1 cellular context compared by ENCODE assay signal in the genomic region with DNA sequence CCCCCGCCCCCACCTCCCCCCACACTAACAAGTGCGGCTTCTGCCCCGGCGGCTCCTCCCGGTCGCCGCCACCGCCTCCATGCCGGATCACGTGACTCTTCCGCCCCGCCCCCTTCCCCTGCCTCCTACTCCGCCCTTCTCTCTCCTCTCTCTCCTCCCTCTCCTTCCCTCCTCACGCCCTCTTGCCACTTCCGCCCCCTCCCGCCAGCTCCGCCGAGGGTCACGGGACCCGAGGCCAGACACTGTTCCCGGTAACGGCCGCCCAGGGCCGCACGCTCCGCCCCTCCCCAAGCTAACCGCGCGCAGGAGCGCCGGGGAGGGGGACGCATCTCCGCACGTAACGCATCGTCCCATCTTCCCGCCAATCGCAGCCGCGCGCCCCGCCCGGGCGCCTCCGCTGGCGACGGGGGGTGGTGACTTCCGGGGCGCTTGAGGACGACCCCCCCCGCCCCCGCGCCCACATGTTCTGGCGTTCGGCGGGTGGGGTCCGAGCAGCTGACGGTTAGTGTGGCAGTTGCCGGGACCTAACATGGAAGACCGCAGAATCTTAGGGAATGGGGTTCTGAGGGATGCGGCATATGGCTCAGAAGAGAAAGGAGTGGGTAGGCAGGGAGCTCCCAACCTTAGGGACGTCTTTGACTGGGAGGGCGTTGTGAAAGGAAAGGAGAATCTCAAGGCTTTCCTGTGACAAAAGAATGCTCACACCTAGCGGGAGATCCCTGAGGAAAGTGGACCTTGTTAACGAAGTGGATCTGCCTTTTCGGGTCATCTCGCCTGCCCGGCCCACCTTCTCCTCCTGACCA.
TF ChIP-seq lines count a peak whose summit lies in the region.

A gene with protein sequence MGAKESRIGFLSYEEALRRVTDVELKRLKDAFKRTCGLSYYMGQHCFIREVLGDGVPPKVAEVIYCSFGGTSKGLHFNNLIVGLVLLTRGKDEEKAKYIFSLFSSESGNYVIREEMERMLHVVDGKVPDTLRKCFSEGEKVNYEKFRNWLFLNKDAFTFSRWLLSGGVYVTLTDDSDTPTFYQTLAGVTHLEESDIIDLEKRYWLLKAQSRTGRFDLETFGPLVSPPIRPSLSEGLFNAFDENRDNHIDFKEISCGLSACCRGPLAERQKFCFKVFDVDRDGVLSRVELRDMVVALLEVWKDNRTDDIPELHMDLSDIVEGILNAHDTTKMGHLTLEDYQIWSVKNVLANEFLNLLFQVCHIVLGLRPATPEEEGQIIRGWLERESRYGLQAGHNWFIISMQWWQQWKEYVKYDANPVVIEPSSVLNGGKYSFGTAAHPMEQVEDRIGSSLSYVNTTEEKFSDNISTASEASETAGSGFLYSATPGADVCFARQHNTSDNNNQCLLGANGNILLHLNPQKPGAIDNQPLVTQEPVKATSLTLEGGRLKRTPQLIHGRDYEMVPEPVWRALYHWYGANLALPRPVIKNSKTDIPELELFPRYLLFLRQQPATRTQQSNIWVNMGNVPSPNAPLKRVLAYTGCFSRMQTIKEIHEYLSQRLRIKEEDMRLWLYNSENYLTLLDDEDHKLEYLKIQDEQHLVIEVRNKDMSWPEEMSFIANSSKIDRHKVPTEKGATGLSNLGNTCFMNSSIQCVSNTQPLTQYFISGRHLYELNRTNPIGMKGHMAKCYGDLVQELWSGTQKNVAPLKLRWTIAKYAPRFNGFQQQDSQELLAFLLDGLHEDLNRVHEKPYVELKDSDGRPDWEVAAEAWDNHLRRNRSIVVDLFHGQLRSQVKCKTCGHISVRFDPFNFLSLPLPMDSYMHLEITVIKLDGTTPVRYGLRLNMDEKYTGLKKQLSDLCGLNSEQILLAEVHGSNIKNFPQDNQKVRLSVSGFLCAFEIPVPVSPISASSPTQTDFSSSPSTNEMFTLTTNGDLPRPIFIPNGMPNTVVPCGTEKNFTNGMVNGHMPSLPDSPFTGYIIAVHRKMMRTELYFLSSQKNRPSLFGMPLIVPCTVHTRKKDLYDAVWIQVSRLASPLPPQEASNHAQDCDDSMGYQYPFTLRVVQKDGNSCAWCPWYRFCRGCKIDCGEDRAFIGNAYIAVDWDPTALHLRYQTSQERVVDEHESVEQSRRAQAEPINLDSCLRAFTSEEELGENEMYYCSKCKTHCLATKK (N-terminal part only) (minus strand): TSS at position 92 of the 803 bp plus-strand sequence. CDS start 194 bp downstream, outside the sequence.

TF ChIP-seq in K562, 482 proteins besides CTCF, POLR2A, EP300 and RAD21 (continued from another document):
- TF ChIP-seq, protein P1, sequence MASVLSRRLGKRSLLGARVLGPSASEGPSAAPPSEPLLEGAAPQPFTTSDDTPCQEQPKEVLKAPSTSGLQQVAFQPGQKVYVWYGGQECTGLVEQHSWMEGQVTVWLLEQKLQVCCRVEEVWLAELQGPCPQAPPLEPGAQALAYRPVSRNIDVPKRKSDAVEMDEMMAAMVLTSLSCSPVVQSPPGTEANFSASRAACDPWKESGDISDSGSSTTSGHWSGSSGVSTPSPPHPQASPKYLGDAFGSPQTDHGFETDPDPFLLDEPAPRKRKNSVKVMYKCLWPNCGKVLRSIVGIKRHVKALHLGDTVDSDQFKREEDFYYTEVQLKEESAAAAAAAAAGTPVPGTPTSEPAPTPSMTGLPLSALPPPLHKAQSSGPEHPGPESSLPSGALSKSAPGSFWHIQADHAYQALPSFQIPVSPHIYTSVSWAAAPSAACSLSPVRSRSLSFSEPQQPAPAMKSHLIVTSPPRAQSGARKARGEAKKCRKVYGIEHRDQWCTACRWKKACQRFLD (CRISPR knock-in tag; IDR thresholded peaks at IDR 0.05) = peak; percentile 92
- TF ChIP-seq, protein P2, sequence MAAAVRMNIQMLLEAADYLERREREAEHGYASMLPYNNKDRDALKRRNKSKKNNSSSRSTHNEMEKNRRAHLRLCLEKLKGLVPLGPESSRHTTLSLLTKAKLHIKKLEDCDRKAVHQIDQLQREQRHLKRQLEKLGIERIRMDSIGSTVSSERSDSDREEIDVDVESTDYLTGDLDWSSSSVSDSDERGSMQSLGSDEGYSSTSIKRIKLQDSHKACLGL (CRISPR knock-in tag; IDR thresholded peaks at IDR 0.05; ENCODE audit: borderline replicate concordance, poor library complexity, severe bottlenecking) = peak; percentile 65
- TF ChIP-seq SOX6 (IDR thresholded peaks at IDR 0.05) (peak; percentile 84), CTBP1 (IDR thresholded peaks at IDR 0.05; ENCODE audit: borderline replicate concordance) (peak; percentile 96), TBP (optimal IDR thresholded peaks at IDR 0.05; ENCODE audit: low read depth, low read length) (peak; percentile 67), MXI1 (IDR thresholded peaks at IDR 0.05; ENCODE audit: low read depth, low read length) (peak; percentile 91), ZNF778 (CRISPR knock-in tag; IDR thresholded peaks at IDR 0.05) (no peak), SMARCA5 (IDR thresholded peaks at IDR 0.05) (no peak), SMARCA4 (IDR thresholded peaks at IDR 0.05) (no peak), NCOR1 (IDR thresholded peaks at IDR 0.05) (peak; percentile 87), SMAD3 (CRISPR knock-in tag; conservative IDR thresholded peaks at IDR 0.05) (0 out of 2 replicates have a peak, but pooled peaks have one; percentile 13), CAMTA2 (CRISPR knock-in tag; conservative IDR thresholded peaks at IDR 0.05) (no peak), XRCC4 (IDR thresholded peaks at IDR 0.05; ENCODE audit: extremely low read depth, insufficient read depth, insufficient read length) (no peak), MTA1 (IDR thresholded peaks at IDR 0.05; ENCODE audit: borderline replicate concordance) (no peak), ZNF830 (CRISPR knock-in tag; IDR thresholded peaks at IDR 0.05) (0 out of 2 replicates have a peak, but pooled peaks have one; percentile 11), ETS1 (conservative IDR thresholded peaks at IDR 0.05; ENCODE audit: control insufficient read depth, low read depth, low read length) (peak; percentile 78; the same call in 1 of the 2 replicates)
- TF ChIP-seq, protein P3, sequence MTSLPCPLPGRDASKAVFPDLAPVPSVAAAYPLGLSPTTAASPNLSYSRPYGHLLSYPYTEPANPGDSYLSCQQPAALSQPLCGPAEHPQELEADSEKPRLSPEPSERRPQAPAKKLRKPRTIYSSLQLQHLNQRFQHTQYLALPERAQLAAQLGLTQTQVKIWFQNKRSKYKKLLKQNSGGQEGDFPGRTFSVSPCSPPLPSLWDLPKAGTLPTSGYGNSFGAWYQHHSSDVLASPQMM (CRISPR knock-in tag; IDR thresholded peaks at IDR 0.05) = no peak
- TF ChIP-seq, protein P4, sequence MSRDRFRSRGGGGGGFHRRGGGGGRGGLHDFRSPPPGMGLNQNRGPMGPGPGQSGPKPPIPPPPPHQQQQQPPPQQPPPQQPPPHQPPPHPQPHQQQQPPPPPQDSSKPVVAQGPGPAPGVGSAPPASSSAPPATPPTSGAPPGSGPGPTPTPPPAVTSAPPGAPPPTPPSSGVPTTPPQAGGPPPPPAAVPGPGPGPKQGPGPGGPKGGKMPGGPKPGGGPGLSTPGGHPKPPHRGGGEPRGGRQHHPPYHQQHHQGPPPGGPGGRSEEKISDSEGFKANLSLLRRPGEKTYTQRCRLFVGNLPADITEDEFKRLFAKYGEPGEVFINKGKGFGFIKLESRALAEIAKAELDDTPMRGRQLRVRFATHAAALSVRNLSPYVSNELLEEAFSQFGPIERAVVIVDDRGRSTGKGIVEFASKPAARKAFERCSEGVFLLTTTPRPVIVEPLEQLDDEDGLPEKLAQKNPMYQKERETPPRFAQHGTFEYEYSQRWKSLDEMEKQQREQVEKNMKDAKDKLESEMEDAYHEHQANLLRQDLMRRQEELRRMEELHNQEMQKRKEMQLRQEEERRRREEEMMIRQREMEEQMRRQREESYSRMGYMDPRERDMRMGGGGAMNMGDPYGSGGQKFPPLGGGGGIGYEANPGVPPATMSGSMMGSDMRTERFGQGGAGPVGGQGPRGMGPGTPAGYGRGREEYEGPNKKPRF (IDR thresholded peaks at IDR 0.05; ENCODE audit: low read depth, low read length) = no peak
- TF ChIP-seq, protein P5, sequence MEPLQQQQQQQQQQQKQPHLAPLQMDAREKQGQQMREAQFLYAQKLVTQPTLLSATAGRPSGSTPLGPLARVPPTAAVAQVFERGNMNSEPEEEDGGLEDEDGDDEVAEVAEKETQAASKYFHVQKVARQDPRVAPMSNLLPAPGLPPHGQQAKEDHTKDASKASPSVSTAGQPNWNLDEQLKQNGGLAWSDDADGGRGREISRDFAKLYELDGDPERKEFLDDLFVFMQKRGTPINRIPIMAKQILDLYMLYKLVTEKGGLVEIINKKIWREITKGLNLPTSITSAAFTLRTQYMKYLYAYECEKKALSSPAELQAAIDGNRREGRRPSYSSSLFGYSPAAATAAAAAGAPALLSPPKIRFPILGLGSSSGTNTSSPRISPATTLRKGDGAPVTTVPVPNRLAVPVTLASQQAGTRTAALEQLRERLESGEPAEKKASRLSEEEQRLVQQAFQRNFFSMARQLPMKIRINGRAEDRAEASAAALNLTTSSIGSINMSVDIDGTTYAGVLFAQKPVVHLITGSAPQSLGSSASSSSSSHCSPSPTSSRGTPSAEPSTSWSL (CRISPR knock-in tag; IDR thresholded peaks at IDR 0.05; ENCODE audit: borderline replicate concordance) = no peak
- TF ChIP-seq, protein P6, sequence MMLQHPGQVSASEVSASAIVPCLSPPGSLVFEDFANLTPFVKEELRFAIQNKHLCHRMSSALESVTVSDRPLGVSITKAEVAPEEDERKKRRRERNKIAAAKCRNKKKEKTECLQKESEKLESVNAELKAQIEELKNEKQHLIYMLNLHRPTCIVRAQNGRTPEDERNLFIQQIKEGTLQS (IDR thresholded peaks at IDR 0.05) = no peak
- TF ChIP-seq, protein P6 (CRISPR knock-in tag; conservative IDR thresholded peaks at IDR 0.05) = 0 out of 2 replicates have a peak, but pooled peaks have one; percentile 20
